In the genomic region with DNA sequence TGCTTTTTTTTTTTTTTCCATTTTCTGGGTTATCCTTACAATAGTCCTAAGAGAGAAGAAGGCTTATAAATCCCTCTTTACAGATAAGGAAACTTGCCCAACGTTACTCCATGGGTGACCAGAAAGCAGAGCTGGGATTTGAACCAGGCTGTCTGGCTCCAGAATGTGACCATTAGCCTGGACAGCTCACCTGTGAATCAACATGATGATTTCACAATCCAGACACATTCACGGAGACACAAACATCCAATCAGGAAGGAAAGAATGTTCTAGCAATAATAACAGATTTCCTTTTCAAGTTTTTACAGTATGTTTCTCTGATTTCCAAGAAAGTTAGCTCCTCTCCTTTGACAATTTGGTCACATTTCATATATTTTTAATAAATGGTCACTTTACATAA, we compare ENCODE assay signal across 15 cellular contexts.
DNase-seq lines count a peak whose midpoint lies in the region; ATAC-seq, FAIRE-seq and TF ChIP-seq lines count a peak whose summit lies in the region.
"Had no signal": no experiment of that assay in that cellular context is flagged by ENCODE, and none has a peak within 500 bp of the region (broad histone marks: within the 10 kb centered on the region; RNA-seq: fewer than 3 reads in every experiment).

No MANE protein-coding gene starts in this region.

- no peaks in the 10 kb centered on the region for H3K27me3 ChIP-seq in BLaER1 treated with 17β-estradiol and CSF1 and Interleukin-3, amounts not matched to agents 10 nM and 100 nM

- FAIRE-seq in islet of Langerhans (lab: Jason Lieb, UNC) = peak; percentile 33
- FAIRE-seq: GM12878 had no signal

- no peak for TF ChIP-seq CTCF in RWPE1 (conservative IDR thresholded peaks at IDR 0.05; ENCODE audit: low read depth)

- peak overlapping the region in 6 of 11 experiments; percentile 45 to 85 (median 74); a peak in 11 of 22 replicates for H3K27ac ChIP-seq in BLaER1 treated with 17β-estradiol and CSF1 and Interleukin-3, amounts not matched to agents 10 nM and 100 nM
- no peak overlapping the region for H3K27ac ChIP-seq in RWPE1
- H3K27ac ChIP-seq: C4-2B had no signal

- peaks cover 20 to 39% (median 28%) of the 10 kb centered on the region in 10 experiments for H3K4me1 ChIP-seq in BLaER1 treated with 17β-estradiol and CSF1 and Interleukin-3, amounts not matched to agents 10 nM and 100 nM

- CTCF ChIA-PET in RWPE1 (lab: Yijun Ruan, JAX) = no interaction called here

- peak overlapping the region in 10 of 11 experiments; percentile 52 to 76 (median 56); a peak in 16 of 22 replicates for H3K4me2 ChIP-seq in BLaER1 treated with 17β-estradiol and CSF1 and Interleukin-3, amounts not matched to agents 10 nM and 100 nM

- H3K4me3 ChIP-seq in BLaER1 treated with 17β-estradiol and CSF1 and Interleukin-3, amounts not matched to agents 10 nM and 100 nM = no peak overlapping the region
- H3K4me3 ChIP-seq: GM12878 had no signal

- peak overlapping the region in 2 of 11 experiments; percentile 66 to 69; a peak in 4 of 22 replicates for H3K9ac ChIP-seq in BLaER1 treated with 17β-estradiol and CSF1 and Interleukin-3, amounts not matched to agents 10 nM and 100 nM

- no peak for ATAC-seq in HG03378 (IDR thresholded peaks at IDR 0.05; ENCODE audit: unreplicated experiment)
- no peak for ATAC-seq in stimulated activated naive CD8-positive, alpha-beta T cell treated with anti-CD3 and anti-CD28 coated beads, Interleukin-15, Interleukin-2, amounts not matched to agents 100 U/mL and 50 U/mL, for 24 hours
- ATAC-seq: GM12878 had no signal

- no peaks in the 10 kb centered on the region for H3K36me3 ChIP-seq in BLaER1 treated with 17β-estradiol and CSF1 and Interleukin-3, amounts not matched to agents 10 nM and 100 nM

- POLR2A ChIA-PET in RWPE1 (lab: Yijun Ruan, JAX; ENCODE audit: low non-redundant PET) = no interaction called here

- DNase-seq in RWPE1 (ENCODE audit: low spot score) (peak; percentile 30), dermis microvascular lymphatic vessel endothelial cell (ENCODE audit: low read depth in 2 of 2) (peak; percentile 9 to 41), NCI-H526 treated with DMSO at 0.1 percent for 48 hours (lab: John Stamatoyannopoulos, UW) (no peak), NCI-H82 treated with DMSO at 0.1 percent for 48 hours (lab: John Stamatoyannopoulos, UW; ENCODE audit: unreplicated experiment) (no peak)
- DNase-seq in stimulated activated naive CD8-positive, alpha-beta T cell treated with anti-CD3 and anti-CD28 coated beads, Interleukin-15, Interleukin-2, amounts not matched to agents 100 U/mL and 50 U/mL, for 24 hours = no peak
- DNase-seq: 8988T; CD4-positive, alpha-beta memory T cell; DMS79; HCEC 1CT; HFFc6 had no signal

- H3K9me3 ChIP-seq in BLaER1 treated with 17β-estradiol and CSF1 and Interleukin-3, amounts not matched to agents 10 nM and 100 nM (replicated peaks in 1 of 11) = peaks cover 9 to 19% (median 12%) of the 10 kb centered on the region in 11 experiments; a peak in 20 of 22 replicates

- no peaks in the 10 kb centered on the region for H4K20me1 ChIP-seq in BLaER1 treated with 17β-estradiol and CSF1 and Interleukin-3, amounts not matched to agents 10 nM and 100 nM

Comparison
In these comparisons a context has a peak if more than half of its experiments do, and no peak if none do; other contexts are left out.
1. DNase-seq: peak in RWPE1 (single experiment) and dermis microvascular lymphatic vessel endothelial cell (2 of 2); none in NCI-H526 treated with DMSO at 0.1 percent for 48 hours (single experiment), stimulated activated naive CD8-positive, alpha-beta T cell treated with anti-CD3 and anti-CD28 coated beads, Interleukin-15, Interleukin-2, amounts not matched to agents 100 U/mL and 50 U/mL, for 24 hours (single experiment) and NCI-H82 treated with DMSO at 0.1 percent for 48 hours (single experiment).